29 cellular contexts compared by ENCODE assay signal in the genomic region with DNA sequence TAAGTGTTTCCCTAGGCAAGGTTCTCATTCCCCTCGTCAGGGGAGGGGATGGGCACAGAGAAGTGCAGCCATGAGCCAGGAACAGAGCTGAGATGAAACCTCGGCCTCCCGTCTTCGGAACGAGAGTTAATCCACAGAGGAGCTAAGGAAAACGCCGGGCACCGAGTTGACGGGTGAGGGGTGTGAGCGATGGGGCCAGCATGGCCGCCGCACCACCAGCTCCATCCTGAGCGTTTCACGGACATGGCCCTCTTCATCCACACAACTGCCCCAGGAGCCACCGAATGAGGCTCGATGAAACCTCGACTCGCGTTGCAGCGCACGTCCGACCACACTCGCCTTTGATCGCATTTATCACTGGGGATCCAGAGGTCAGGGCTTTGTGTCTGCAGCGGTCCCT. TPM values are rescaled to one million over a fixed set of nuclear protein-coding genes. Genes with fewer than 3 reads are reported as not detected.
DNase-seq lines count a peak whose midpoint lies in the region; ATAC-seq, FAIRE-seq and TF ChIP-seq lines count a peak whose summit lies in the region.
"Had no signal": no experiment of that assay in that cellular context is flagged by ENCODE, and none has a peak within 500 bp of the region (broad histone marks: within the 10 kb centered on the region; RNA-seq: fewer than 3 reads in every experiment).

No MANE protein-coding gene starts in this region.

- H3K9ac ChIP-seq in HepG2 (ENCODE audit: insufficient read depth, low read depth, low read length) (no peak overlapping the region), neuronal stem cell (ENCODE audit: low read depth, low read length, poor library complexity) (peak overlapping the region; percentile 60)
- H3K9ac ChIP-seq: BLaER1 had no signal

- H3K27ac ChIP-seq in HepG2 (ENCODE audit: extremely low read length, insufficient read depth, low read length), result no peak overlapping the region
- H3K27ac ChIP-seq in right lobe of liver, result no peak overlapping the region
- no peak overlapping the region for H3K27ac ChIP-seq in neuronal stem cell (replicated peaks; ENCODE audit: low read length)
- H3K27ac ChIP-seq in effector memory CD4-positive, alpha-beta T cell (ENCODE audit: insufficient read depth, low read length, poor library complexity, severe bottlenecking), result no peak overlapping the region
- H3K27ac ChIP-seq: BLaER1 had no signal

- H3K23ac ChIP-seq in neuronal stem cell (ENCODE audit: low read depth, low read length, poor library complexity), result no peak overlapping the region

- in situ Hi-C loops in HepG2 (cut with HindIII; ENCODE audit: extremely low pct_ligation_motif_present, low pct_unique_long_range_greater_than_20kb), result no loop called here

- H4K20me1 ChIP-seq in HepG2 (ENCODE audit: insufficient read depth, low read length), result peaks cover 14% of the 10 kb centered on the region; the same call in 1 of the 2 replicates
- H4K20me1 ChIP-seq: BLaER1 had no signal

- TF ChIP-seq EP300 in HepG2 (IDR thresholded peaks at IDR 0.05; ENCODE audit: low read depth in 2 of 2, low read length in 2 of 2) (no peak), HepG2 (CRISPR knock-in tag; IDR thresholded peaks at IDR 0.05; ENCODE audit: borderline replicate concordance) (no peak)

- H3K4me1 ChIP-seq in HepG2 (ENCODE audit: insufficient read depth, low read length), result no peaks in the 10 kb centered on the region
- H3K4me1 ChIP-seq in right lobe of liver, result no peaks in the 10 kb centered on the region
- peaks cover 0 to 2% of the 10 kb centered on the region in 2 donors for H3K4me1 ChIP-seq in neuronal stem cell (ENCODE audit: control insufficient read depth in 2 of 2, insufficient read depth in 1 of 2, low read depth in 1 of 2, low read length in 2 of 2)
- H3K4me1 ChIP-seq in effector memory CD4-positive, alpha-beta T cell (ENCODE audit: control insufficient read depth, insufficient read depth, low read length, poor library complexity, severe bottlenecking), result no peaks in the 10 kb centered on the region

- CTCF ChIA-PET in HepG2 (lab: Yijun Ruan, JAX; ENCODE audit: low intra/inter-chr PET ratio, low total read pairs), result no interaction called here

- peaks cover 9% of the 10 kb centered on the region for H3K79me2 ChIP-seq in HepG2 (ENCODE audit: insufficient read depth, low read length)

- H3K4me3 ChIP-seq in HepG2 (replicated peaks in 1 of 3; ENCODE audit: insufficient read depth in 1 of 3, low read depth in 2 of 3, low read length in 3 of 3), result no peak overlapping the region
- no peak overlapping the region for H3K4me3 ChIP-seq in right lobe of liver
- peak overlapping the region in 1 of 2 donors; percentile 54 for H3K4me3 ChIP-seq in neuronal stem cell (ENCODE audit: low read length in 2 of 2)
- H3K4me3 ChIP-seq in effector memory CD4-positive, alpha-beta T cell (ENCODE audit: insufficient read depth, low read depth, low read length, poor library complexity, severe bottlenecking), result no peak overlapping the region
- H3K4me3 ChIP-seq: BLaER1, GM12878 had no signal

- H4K8ac ChIP-seq in neuronal stem cell (ENCODE audit: low read depth, low read length), result no peak overlapping the region

- H3K4ac ChIP-seq in neuronal stem cell (ENCODE audit: low read length), result no peak overlapping the region

- TF ChIP-seq POLR2A in HepG2 (IDR thresholded peaks at IDR 0.05; ENCODE audit: insufficient read depth in 1 of 2, low read depth in 2 of 2, low read length in 2 of 2), result no peak
- no peak for TF ChIP-seq POLR2A in right lobe of liver (IDR thresholded peaks at IDR 0.05)

- no peak for ATAC-seq in HepG2
- no peak for ATAC-seq in right lobe of liver
- ATAC-seq: GM12878 had no signal

- H3K27me3 ChIP-seq in HepG2 (ENCODE audit: control insufficient read depth in 1 of 2, insufficient read depth in 2 of 2, low read length in 2 of 2) (no peaks in the 10 kb centered on the region), right lobe of liver (no peaks in the 10 kb centered on the region), neuronal stem cell (ENCODE audit: control insufficient read depth in 3 of 3, insufficient read depth in 3 of 3, low read depth in 1 of 3, low read length in 3 of 3) (peaks cover 0 to 9% (median 0%) of the 10 kb centered on the region in 3 experiments)
- no peaks in the 10 kb centered on the region for H3K27me3 ChIP-seq in effector memory CD4-positive, alpha-beta T cell (replicated peaks; ENCODE audit: control insufficient read depth, insufficient read depth, low read length, poor library complexity, severe bottlenecking)
- H3K27me3 ChIP-seq: BE2C had no signal

- no peak overlapping the region for H4K91ac ChIP-seq in neuronal stem cell (ENCODE audit: low read depth, low read length, poor library complexity)

- no peak for FAIRE-seq in HepG2 (lab: Jason Lieb, UNC)
- FAIRE-seq in HTR-8/SVneo (lab: Jason Lieb, UNC), result peak; percentile 46
- FAIRE-seq: A204.1, GM12878, GM18507 had no signal

- H3K9me3 ChIP-seq in HepG2 (ENCODE audit: low read length) (no peaks in the 10 kb centered on the region), right lobe of liver (no peaks in the 10 kb centered on the region), neuronal stem cell (replicated peaks in 1 of 2; ENCODE audit: control insufficient read depth in 2 of 2, insufficient read depth in 1 of 2, low read depth in 1 of 2, low read length in 2 of 2) (peaks cover 0 to 2% of the 10 kb centered on the region in 2 donors)
- no peaks in the 10 kb centered on the region for H3K9me3 ChIP-seq in effector memory CD4-positive, alpha-beta T cell (ENCODE audit: control insufficient read depth, low read length)
- H3K9me3 ChIP-seq: BE2C, BLaER1 had no signal

- no peak overlapping the region for H2BK5ac ChIP-seq in neuronal stem cell (ENCODE audit: low read length)

- H3K14ac ChIP-seq in neuronal stem cell (ENCODE audit: low read length), result peak overlapping the region; percentile 71

- intact Hi-C loops in HepG2 (cut with micrococcal nuclease; ENCODE audit: unreplicated experiment) (no loop called here), right lobe of liver (cut with DNase I) (no loop called here)

- H2AFZ ChIP-seq in HepG2 (ENCODE audit: low read length) (no peak overlapping the region), neuronal stem cell (ENCODE audit: low read length) (no peak overlapping the region)

- no peak overlapping the region for H2AK5ac ChIP-seq in neuronal stem cell (ENCODE audit: low read depth, low read length)

- H3K18ac ChIP-seq in neuronal stem cell (ENCODE audit: low read length), result peak overlapping the region; percentile 38

- no peak overlapping the region for H2BK12ac ChIP-seq in neuronal stem cell (ENCODE audit: low read length)

- H3K36me3 ChIP-seq in HepG2 (replicated peaks in 1 of 2; ENCODE audit: control insufficient read depth in 1 of 2, insufficient read depth in 2 of 2, low read length in 2 of 2) (peaks cover 31 to 79% of the 10 kb centered on the region in 2 experiments), right lobe of liver (peaks cover 0 to 2% (median 0%) of the 10 kb centered on the region in 4 donors), neuronal stem cell (replicated peaks in 1 of 2; ENCODE audit: control insufficient read depth in 2 of 2, insufficient read depth in 2 of 2, low read length in 2 of 2) (no peaks in the 10 kb centered on the region)
- no peaks in the 10 kb centered on the region for H3K36me3 ChIP-seq in effector memory CD4-positive, alpha-beta T cell (ENCODE audit: control insufficient read depth, insufficient read depth, low read length)
- H3K36me3 ChIP-seq: BE2C, BLaER1 had no signal

- BruUV-seq in HepG2 (replicated peaks; lab: Mats Ljungman, UMichigan), result no TSS peak

- H3K4me2 ChIP-seq in HepG2 (ENCODE audit: low read depth, low read length) (no peak overlapping the region), neuronal stem cell (ENCODE audit: insufficient read depth, low read length, poor library complexity, severe bottlenecking) (no peak overlapping the region)

- no peaks in the 10 kb centered on the region for H3K79me1 ChIP-seq in neuronal stem cell (ENCODE audit: low read depth, low read length)

- WGBS in HepG2 (ENCODE audit: low lambda C conversion rate), result 97% methylated on average over 25 of the region's 25 CpGs
- WGBS in right lobe of liver (ENCODE audit: insufficient coverage, low coverage, low lambda C conversion rate, missing lambda C conversion rate), result 100% methylated on average over 1 of the region's 25 CpGs
- no CpG with 5 or more reads among the region's 25 CpGs for WGBS in neuronal stem cell (ENCODE audit: extremely low coverage in 2 of 2, insufficient read length in 2 of 2, insufficient replicate concordance in 1 of 2), 2 donors

- peak overlapping the region; percentile 26 for H2BK15ac ChIP-seq in neuronal stem cell (ENCODE audit: low read length)

- DNase-seq in HepG2 (ENCODE audit: low spot score) (no peak), right lobe of liver (no peak), HTR-8/SVneo (ENCODE audit: insufficient read length, low spot score) (no peak), neuronal stem cell (ENCODE audit: low spot score) (no peak)
- DNase-seq in effector memory CD4-positive, alpha-beta T cell, result no peak
- DNase-seq: 8988T; ACHN; BE2C; C1 segment of cervical spinal cord; CD4-positive, alpha-beta memory T cell; CD4-positive, CD25-positive, alpha-beta regulatory T cell; CD8-positive, alpha-beta memory T cell; COR-L47; DMS 273 treated with DMSO at 0.1 percent for 48 hours; DMS153; DMS53; DMS79; DND-41; EL; GDM1 had no signal

- H2BK120ac ChIP-seq in neuronal stem cell (ENCODE audit: low read depth, low read length), result no peak overlapping the region

- TF ChIP-seq RAD21 in HepG2 (CRISPR knock-in tag; IDR thresholded peaks at IDR 0.05), result no peak

- TF ChIP-seq CTCF in HepG2 (CRISPR knock-in tag; IDR thresholded peaks at IDR 0.05) (no peak), right lobe of liver (IDR thresholded peaks at IDR 0.05) (no peak)

- POLR2A ChIA-PET in HepG2 (lab: Yijun Ruan, JAX), result no interaction called here

RNA-seq across cellular contexts. Expression of gene CA5A, which starts 21.5 kb away (rescaled TPM):
- total RNA-seq in HepG2 (2016; rRNA removed; fragmentation: Illumina TruSeq; extraction: Trizol) (85.7 and 106 TPM in 2 replicates), right lobe of liver (10 to 100 TPM; 26.5 to 59.6 (median 30.2) TPM)
- total RNA-seq in HepG2 (2016; cell fraction: cytosol; rRNA removed; fragmentation: Illumina TruSeq; extraction: Trizol; ENCODE audit: low read depth), result 32.7 and 37.9 TPM in 2 replicates
- 85.8 and 97.2 TPM in 2 replicates for total RNA-seq in HepG2 (2016; cell fraction: insoluble cytoplasmic fraction; rRNA removed; fragmentation: Illumina TruSeq; extraction: Trizol)
- total RNA-seq in HepG2 (2016; cell fraction: membrane; rRNA removed; fragmentation: Illumina TruSeq; extraction: Trizol), result 29.8 and 38.9 TPM in 2 replicates
- 97.3 and 115 TPM in 2 replicates for total RNA-seq in HepG2 (2016; cell fraction: nucleus; rRNA removed; fragmentation: Illumina TruSeq; extraction: Trizol)
- 66.8 and 70.0 TPM in 2 replicates for polyA plus RNA-seq in HepG2 (2011; rRNA removed)
- polyA plus RNA-seq in HepG2 (2011; cell fraction: cytosol; rRNA removed), result 69.7 and 71.1 TPM in 2 replicates
- polyA plus RNA-seq in HepG2 (2011; cell fraction: nucleus; rRNA removed), result 186 and 199 TPM in 2 replicates
- polyA plus RNA-seq in HepG2 (2012), result 44.2 and 48.2 TPM in 2 replicates
- polyA plus RNA-seq in HepG2 (2016; cell fraction: cytosol; fragmentation: Illumina TruSeq; extraction: Trizol; ENCODE audit: low read depth), result 21.5 and 23.0 TPM in 2 replicates
- 68.8 and 71.9 TPM in 2 replicates for polyA plus RNA-seq in HepG2 (2016; cell fraction: insoluble cytoplasmic fraction; fragmentation: Illumina TruSeq; extraction: Trizol; ENCODE audit: low read depth)
- polyA plus RNA-seq in HepG2 (2016; cell fraction: membrane; fragmentation: Illumina TruSeq; extraction: Trizol; ENCODE audit: low read depth), result 18.4 and 18.5 TPM in 2 replicates
- polyA plus RNA-seq in HepG2 (2016; cell fraction: nucleus; fragmentation: Illumina TruSeq; extraction: Trizol; ENCODE audit: insufficient read depth, low read depth), result 127 and 130 TPM in 2 replicates
- 132 TPM in 1 of 2 replicates, not detected in the other for polyA minus RNA-seq in HepG2 (2011; rRNA and poly(A)+ RNA removed; ENCODE audit: low replicate concordance)
- 12.6 and 15.9 TPM in 2 replicates for polyA minus RNA-seq in HepG2 (2011; cell fraction: cytosol; rRNA and poly(A)+ RNA removed)
- polyA minus RNA-seq in HepG2 (2011; cell fraction: nucleus; rRNA and poly(A)+ RNA removed), result 114 and 132 TPM in 2 replicates
- not detected for polyA plus RNA-seq in neuronal stem cell (2013, experiment 1 of 2)
- polyA plus RNA-seq in neuronal stem cell (2013, experiment 2 of 2), result not detected
- total RNA-seq: A673; CD4-positive, alpha-beta memory T cell; CD4-positive, CD25-positive, alpha-beta regulatory T cell; CD8-positive, alpha-beta memory T cell; Daoy; G401; GM12878 had no signal
- polyA plus RNA-seq: AG04450; CD14-positive monocyte; CD4-positive, alpha-beta memory T cell; CD4-positive, CD25-positive, alpha-beta regulatory T cell; CD8-positive, alpha-beta memory T cell; GM12878 had no signal

RNA-seq across cellular contexts. Expression of gene BANP, which starts 36.4 kb away (rescaled TPM):
- total RNA-seq in HepG2 (2016; rRNA removed; fragmentation: Illumina TruSeq; extraction: Trizol) (13.0 and 20.2 TPM in 2 replicates), right lobe of liver (10 to 100 TPM; 11.2 to 20.7 (median 18.8) TPM)
- 63.3 and 63.4 TPM in 2 replicates for total RNA-seq in HepG2 (2016; cell fraction: cytosol; rRNA removed; fragmentation: Illumina TruSeq; extraction: Trizol; ENCODE audit: low read depth)
- total RNA-seq in HepG2 (2016; cell fraction: insoluble cytoplasmic fraction; rRNA removed; fragmentation: Illumina TruSeq; extraction: Trizol), result 11.2 and 21.0 TPM in 2 replicates
- 26.8 and 28.3 TPM in 2 replicates for total RNA-seq in HepG2 (2016; cell fraction: membrane; rRNA removed; fragmentation: Illumina TruSeq; extraction: Trizol)
- total RNA-seq in HepG2 (2016; cell fraction: nucleus; rRNA removed; fragmentation: Illumina TruSeq; extraction: Trizol), result 25.5 and 26.4 TPM in 2 replicates
- 23.8 and 24.6 TPM in 2 replicates for polyA plus RNA-seq in HepG2 (2011; rRNA removed)
- 21.1 and 26.1 TPM in 2 replicates for polyA plus RNA-seq in HepG2 (2011; cell fraction: cytosol; rRNA removed)
- 58.9 and 72.7 TPM in 2 replicates for polyA plus RNA-seq in HepG2 (2011; cell fraction: nucleus; rRNA removed)
- 16.2 and 18.3 TPM in 2 replicates for polyA plus RNA-seq in HepG2 (2012)
- 6.1 and 6.3 TPM in 2 replicates for polyA plus RNA-seq in HepG2 (2016; cell fraction: cytosol; fragmentation: Illumina TruSeq; extraction: Trizol; ENCODE audit: low read depth)
- polyA plus RNA-seq in HepG2 (2016; cell fraction: insoluble cytoplasmic fraction; fragmentation: Illumina TruSeq; extraction: Trizol; ENCODE audit: low read depth), result 10.3 and 13.0 TPM in 2 replicates
- 7.4 and 8.4 TPM in 2 replicates for polyA plus RNA-seq in HepG2 (2016; cell fraction: membrane; fragmentation: Illumina TruSeq; extraction: Trizol; ENCODE audit: low read depth)
- 24.7 and 27.2 TPM in 2 replicates for polyA plus RNA-seq in HepG2 (2016; cell fraction: nucleus; fragmentation: Illumina TruSeq; extraction: Trizol; ENCODE audit: insufficient read depth, low read depth)
- 44.9 and 76.3 TPM in 2 replicates for polyA minus RNA-seq in HepG2 (2011; rRNA and poly(A)+ RNA removed; ENCODE audit: low replicate concordance)
- 24.6 and 25.1 TPM in 2 replicates for polyA minus RNA-seq in HepG2 (2011; cell fraction: cytosol; rRNA and poly(A)+ RNA removed)
- polyA minus RNA-seq in HepG2 (2011; cell fraction: nucleus; rRNA and poly(A)+ RNA removed), result 76.5 and 78.6 TPM in 2 replicates
- polyA plus RNA-seq in neuronal stem cell (2013, experiment 1 of 2), result 22.7 TPM
- polyA plus RNA-seq in neuronal stem cell (2013, experiment 2 of 2), result 22.7 TPM

RNA-seq across cellular contexts. Expression of gene SLC7A5, which starts 45.5 kb away (rescaled TPM):
- total RNA-seq in HepG2 (2016; rRNA removed; fragmentation: Illumina TruSeq; extraction: Trizol) (84.4 and 155 TPM in 2 replicates), right lobe of liver (10 to 100 TPM in 5 of 6 experiments, 1 to 10 TPM in 1; 7.0 to 16.3 (median 12.4) TPM)
- total RNA-seq in HepG2 (2016; cell fraction: cytosol; rRNA removed; fragmentation: Illumina TruSeq; extraction: Trizol; ENCODE audit: low read depth), result 20.4 and 21.0 TPM in 2 replicates
- total RNA-seq in HepG2 (2016; cell fraction: insoluble cytoplasmic fraction; rRNA removed; fragmentation: Illumina TruSeq; extraction: Trizol), result 65.4 and 165 TPM in 2 replicates
- total RNA-seq in HepG2 (2016; cell fraction: membrane; rRNA removed; fragmentation: Illumina TruSeq; extraction: Trizol), result 76.8 and 82.0 TPM in 2 replicates
- 144 and 171 TPM in 2 replicates for total RNA-seq in HepG2 (2016; cell fraction: nucleus; rRNA removed; fragmentation: Illumina TruSeq; extraction: Trizol)
- polyA plus RNA-seq in HepG2 (2011; rRNA removed), result 79.6 and 84.0 TPM in 2 replicates
- 58.4 and 80.8 TPM in 2 replicates for polyA plus RNA-seq in HepG2 (2011; cell fraction: cytosol; rRNA removed)
- 118 and 147 TPM in 2 replicates for polyA plus RNA-seq in HepG2 (2011; cell fraction: nucleus; rRNA removed)
- polyA plus RNA-seq in HepG2 (2012), result 135 and 207 TPM in 2 replicates
- polyA plus RNA-seq in HepG2 (2016; cell fraction: cytosol; fragmentation: Illumina TruSeq; extraction: Trizol; ENCODE audit: low read depth), result 17.8 and 19.1 TPM in 2 replicates
- 93.2 and 121 TPM in 2 replicates for polyA plus RNA-seq in HepG2 (2016; cell fraction: insoluble cytoplasmic fraction; fragmentation: Illumina TruSeq; extraction: Trizol; ENCODE audit: low read depth)
- 56.5 and 59.3 TPM in 2 replicates for polyA plus RNA-seq in HepG2 (2016; cell fraction: membrane; fragmentation: Illumina TruSeq; extraction: Trizol; ENCODE audit: low read depth)
- 307 and 313 TPM in 2 replicates for polyA plus RNA-seq in HepG2 (2016; cell fraction: nucleus; fragmentation: Illumina TruSeq; extraction: Trizol; ENCODE audit: insufficient read depth, low read depth)
- 157 and 170 TPM in 2 replicates for polyA minus RNA-seq in HepG2 (2011; rRNA and poly(A)+ RNA removed; ENCODE audit: low replicate concordance)
- 88.7 and 88.8 TPM in 2 replicates for polyA minus RNA-seq in HepG2 (2011; cell fraction: cytosol; rRNA and poly(A)+ RNA removed)
- 35.7 and 42.5 TPM in 2 replicates for polyA minus RNA-seq in HepG2 (2011; cell fraction: nucleus; rRNA and poly(A)+ RNA removed)
- 18.4 TPM for polyA plus RNA-seq in neuronal stem cell (2013, experiment 1 of 2)
- polyA plus RNA-seq in neuronal stem cell (2013, experiment 2 of 2), result 18.6 TPM
